ENCODE assay signal across 32 cellular contexts in the genomic region with DNA sequence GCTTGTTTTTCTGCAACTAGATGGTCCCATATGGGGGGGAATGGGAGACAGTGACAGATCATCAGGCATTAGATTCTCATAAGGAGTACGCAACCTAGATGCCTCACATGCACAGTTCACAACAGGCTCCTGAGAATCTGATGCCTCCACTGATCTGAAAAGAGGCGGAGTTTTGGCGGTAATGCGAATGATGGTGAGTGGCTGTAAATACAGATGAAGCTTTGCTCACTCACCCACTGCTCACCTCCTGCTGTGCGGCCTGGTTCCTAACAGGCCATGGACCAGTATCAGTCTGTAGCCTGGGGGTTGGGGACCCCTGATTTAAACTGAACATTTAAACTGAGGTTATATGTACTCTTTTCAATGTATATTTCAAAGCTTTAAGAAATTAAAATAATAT.
"Had no signal": no experiment of that assay in that cellular context is flagged by ENCODE, and none has a peak within 500 bp of the region (broad histone marks: within the 10 kb centered on the region; RNA-seq: fewer than 3 reads in every experiment).

No MANE protein-coding gene starts in this region.

- H3K9me3 ChIP-seq: ascending aorta, breast epithelium, colonic mucosa, esophagus squamous epithelium, gastroesophageal sphincter, heart right ventricle had no signal

- H3K27ac Mint-ChIP-seq: activated CD4-positive, alpha-beta memory T cell treated with anti-CD3 and anti-CD28 coated beads, Interleukin-2, amount 10 ng/mL, durations not matched to agents 7 days and 5 days; activated CD4-positive, alpha-beta T cell treated with anti-CD3 and anti-CD28 coated beads, Interleukin-2, amount 10 ng/mL, durations not matched to agents 7 days and 5 days; activated naive CD4-positive, alpha-beta T cell treated with anti-CD3 and anti-CD28 coated beads, Interleukin-2, amount 10 ng/mL, durations not matched to agents 7 days and 5 days; activated naive CD4-positive, alpha-beta T cell treated with anti-CD3 and anti-CD28 coated beads, Interleukin-2, amount 50 U/mL, for 72 hours; activated naive CD8-positive, alpha-beta T cell treated with anti-CD3 and anti-CD28 coated beads, Interleukin-2, amount 10 ng/mL, durations not matched to agents 7 days and 5 days; activated T-cell treated with anti-CD3 and anti-CD28 coated beads, Interleukin-2, amount 50 U/mL, for 24 hours; activated T-cell treated with anti-CD3 and anti-CD28 coated beads, Interleukin-2, amount 50 U/mL, for 72 hours; brain; WTC11 had no signal

- H3K4me1 Mint-ChIP-seq: WTC11 had no signal

- FAIRE-seq: endometrium, endothelial cell of umbilical vein had no signal

- H3K27me3 ChIP-seq: ascending aorta, breast epithelium, cardiac muscle cell, colonic mucosa, esophagus squamous epithelium, gastroesophageal sphincter, heart right ventricle had no signal

- H3K4me3 Mint-ChIP-seq: activated CD4-positive, alpha-beta memory T cell treated with anti-CD3 and anti-CD28 coated beads, Interleukin-2, amount 10 ng/mL, durations not matched to agents 7 days and 5 days; activated CD4-positive, alpha-beta T cell treated with anti-CD3 and anti-CD28 coated beads, Interleukin-2, amount 10 ng/mL, durations not matched to agents 7 days and 5 days; activated naive CD4-positive, alpha-beta T cell treated with anti-CD3 and anti-CD28 coated beads, Interleukin-2, amount 10 ng/mL, durations not matched to agents 7 days and 5 days; activated naive CD8-positive, alpha-beta T cell treated with anti-CD3 and anti-CD28 coated beads, Interleukin-2, amount 10 ng/mL, durations not matched to agents 7 days and 5 days; activated T-cell treated with anti-CD3 and anti-CD28 coated beads, Interleukin-2, amount 50 U/mL, for 24 hours; activated T-cell treated with anti-CD3 and anti-CD28 coated beads, Interleukin-2, amount 50 U/mL, for 72 hours; brain; WTC11 had no signal

- H3K36me3 ChIP-seq: ascending aorta, breast epithelium, cardiac muscle cell, colonic mucosa, esophagus squamous epithelium, gastroesophageal sphincter, heart right ventricle had no signal

- H3K27ac ChIP-seq: ascending aorta, breast epithelium, cardiac muscle cell, colonic mucosa, epithelial cell of prostate, esophagus squamous epithelium, gastroesophageal sphincter, heart right ventricle, VCaP had no signal

- H3K9me3 Mint-ChIP-seq: activated CD4-positive, alpha-beta memory T cell treated with anti-CD3 and anti-CD28 coated beads, Interleukin-2, amount 10 ng/mL, durations not matched to agents 7 days and 5 days; activated CD4-positive, alpha-beta T cell treated with anti-CD3 and anti-CD28 coated beads, Interleukin-2, amount 10 ng/mL, durations not matched to agents 7 days and 5 days; activated naive CD4-positive, alpha-beta T cell treated with anti-CD3 and anti-CD28 coated beads, Interleukin-2, amount 10 ng/mL, durations not matched to agents 7 days and 5 days; activated naive CD4-positive, alpha-beta T cell treated with anti-CD3 and anti-CD28 coated beads, Interleukin-2, amount 50 U/mL, for 72 hours; activated naive CD8-positive, alpha-beta T cell treated with anti-CD3 and anti-CD28 coated beads, Interleukin-2, amount 10 ng/mL, durations not matched to agents 7 days and 5 days; activated T-cell treated with anti-CD3 and anti-CD28 coated beads, Interleukin-2, amount 50 U/mL, for 24 hours; activated T-cell treated with anti-CD3 and anti-CD28 coated beads, Interleukin-2, amount 50 U/mL, for 72 hours had no signal

- H3K27me3 Mint-ChIP-seq: activated CD4-positive, alpha-beta memory T cell treated with anti-CD3 and anti-CD28 coated beads, Interleukin-2, amount 10 ng/mL, durations not matched to agents 7 days and 5 days; activated CD4-positive, alpha-beta T cell treated with anti-CD3 and anti-CD28 coated beads, Interleukin-2, amount 10 ng/mL, durations not matched to agents 7 days and 5 days; activated naive CD4-positive, alpha-beta T cell treated with anti-CD3 and anti-CD28 coated beads, Interleukin-2, amount 10 ng/mL, durations not matched to agents 7 days and 5 days; activated naive CD8-positive, alpha-beta T cell treated with anti-CD3 and anti-CD28 coated beads, Interleukin-2, amount 10 ng/mL, durations not matched to agents 7 days and 5 days; activated T-cell treated with anti-CD3 and anti-CD28 coated beads, Interleukin-2, amount 50 U/mL, for 24 hours; brain had no signal

- H3K4me3 ChIP-seq: ascending aorta, breast epithelium, cardiac muscle cell, colonic mucosa, esophagus squamous epithelium, gastroesophageal sphincter, heart right ventricle had no signal

- H3K36me3 Mint-ChIP-seq: activated naive CD4-positive, alpha-beta T cell treated with anti-CD3 and anti-CD28 coated beads, Interleukin-2, amount 50 U/mL, for 72 hours had no signal

- ATAC-seq: activated naive CD4-positive, alpha-beta T cell treated with anti-CD3 and anti-CD28 coated beads, Interleukin-2, amount 50 U/mL, for 72 hours; activated T-cell treated with anti-CD3 and anti-CD28 coated beads, Interleukin-2, amount 50 U/mL, for 72 hours; gastroesophageal sphincter; heart right ventricle; WTC11 had no signal

- H3K4me1 ChIP-seq: breast epithelium, colonic mucosa had no signal

- DNase-seq: activated CD4-positive, alpha-beta memory T cell treated with anti-CD3 and anti-CD28 coated beads, Interleukin-2, amount 10 ng/mL, durations not matched to agents 7 days and 5 days; activated CD4-positive, alpha-beta T cell treated with anti-CD3 and anti-CD28 coated beads for 1 hour; activated CD4-positive, alpha-beta T cell treated with anti-CD3 and anti-CD28 coated beads for 4 hours; activated CD4-positive, alpha-beta T cell treated with anti-CD3 and anti-CD28 coated beads, Interleukin-2, amount 10 ng/mL, durations not matched to agents 7 days and 5 days; activated CD4-positive, alpha-beta T cell treated with anti-CD3 and anti-CD28 coated beads, Interleukin-2, amount 50 U/mL, for 4 hours; activated CD8-positive, alpha-beta memory T cell treated with anti-CD3 and anti-CD28 coated beads, Interleukin-2, amount 50 U/mL, for 48 hours; activated gamma-delta T cell; activated naive CD4-positive, alpha-beta T cell; activated naive CD4-positive, alpha-beta T cell treated with anti-CD3 and anti-CD28 coated beads, Interleukin-2, amount 10 ng/mL, durations not matched to agents 7 days and 5 days; activated naive CD8-positive, alpha-beta T cell treated with anti-CD3 and anti-CD28 coated beads, Interleukin-2, amount 10 ng/mL, durations not matched to agents 7 days and 5 days; activated T-cell treated with anti-CD3 and anti-CD28 coated beads for 4 hours; activated T-cell treated with anti-CD3 and anti-CD28 coated beads, Interleukin-2, amount 50 U/mL, for 24 hours; activated T-cell treated with anti-CD3 and anti-CD28 coated beads, Interleukin-2, amount 50 U/mL, for 72 hours; central memory CD4-positive, alpha-beta T cell; cerebellar nuclear complex; colonic mucosa; effector CD8-positive, alpha-beta T cell; esophagus squamous epithelium; foreskin melanocyte; heart right ventricle; T-helper 2 cell had no signal
